Comparison of ENCODE assay signal across 1 cellular context in the genomic region with DNA sequence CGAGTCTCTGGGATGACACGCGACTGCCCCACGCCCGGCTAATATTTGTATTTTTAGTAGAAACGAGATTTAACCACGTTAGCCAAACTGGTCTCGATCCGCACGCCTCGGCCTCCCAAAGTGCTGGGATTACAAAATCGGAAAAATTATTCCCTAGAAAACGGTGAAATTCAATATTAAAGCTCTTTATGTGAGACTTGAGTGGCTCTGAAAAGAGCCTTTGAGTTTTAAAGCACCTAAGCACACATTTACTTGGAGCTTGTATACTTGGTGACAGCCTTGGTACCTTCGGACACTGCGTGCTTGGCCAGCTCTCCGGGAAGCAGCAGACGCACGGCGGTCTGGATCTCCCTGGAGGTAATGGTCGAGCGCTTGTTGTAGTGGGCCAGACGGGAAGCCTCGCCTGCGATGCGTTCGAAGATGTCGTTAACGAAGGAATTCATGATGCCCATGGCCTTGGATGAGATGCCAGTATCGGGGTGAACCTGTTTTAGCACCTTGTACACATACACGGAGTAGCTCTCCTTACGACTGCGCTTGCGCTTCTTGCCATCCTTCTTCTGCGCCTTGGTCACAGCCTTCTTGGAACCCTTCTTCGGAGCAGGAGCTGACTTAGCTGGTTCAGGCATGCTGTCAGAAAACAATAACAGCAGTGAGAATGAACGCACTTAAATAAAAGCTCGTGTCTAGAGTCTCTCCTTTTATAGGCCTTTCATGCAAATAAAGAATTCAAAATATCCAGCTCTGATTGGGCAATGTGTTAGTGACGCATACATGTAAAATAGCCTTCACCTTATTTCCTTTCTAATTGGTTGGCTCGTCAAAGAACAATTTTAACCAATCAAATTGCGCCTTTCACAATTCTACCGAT.
A peak's percentile ranks its signal among the peaks of the same experiment; 100 is the strongest.
TF ChIP-seq lines count a peak whose summit lies in the region.

No MANE protein-coding gene starts in this region.

TF ChIP-seq in K562, 482 proteins besides CTCF, POLR2A, EP300 and RAD21 (continued from another document and continues in another):
- TF ChIP-seq, protein P1, sequence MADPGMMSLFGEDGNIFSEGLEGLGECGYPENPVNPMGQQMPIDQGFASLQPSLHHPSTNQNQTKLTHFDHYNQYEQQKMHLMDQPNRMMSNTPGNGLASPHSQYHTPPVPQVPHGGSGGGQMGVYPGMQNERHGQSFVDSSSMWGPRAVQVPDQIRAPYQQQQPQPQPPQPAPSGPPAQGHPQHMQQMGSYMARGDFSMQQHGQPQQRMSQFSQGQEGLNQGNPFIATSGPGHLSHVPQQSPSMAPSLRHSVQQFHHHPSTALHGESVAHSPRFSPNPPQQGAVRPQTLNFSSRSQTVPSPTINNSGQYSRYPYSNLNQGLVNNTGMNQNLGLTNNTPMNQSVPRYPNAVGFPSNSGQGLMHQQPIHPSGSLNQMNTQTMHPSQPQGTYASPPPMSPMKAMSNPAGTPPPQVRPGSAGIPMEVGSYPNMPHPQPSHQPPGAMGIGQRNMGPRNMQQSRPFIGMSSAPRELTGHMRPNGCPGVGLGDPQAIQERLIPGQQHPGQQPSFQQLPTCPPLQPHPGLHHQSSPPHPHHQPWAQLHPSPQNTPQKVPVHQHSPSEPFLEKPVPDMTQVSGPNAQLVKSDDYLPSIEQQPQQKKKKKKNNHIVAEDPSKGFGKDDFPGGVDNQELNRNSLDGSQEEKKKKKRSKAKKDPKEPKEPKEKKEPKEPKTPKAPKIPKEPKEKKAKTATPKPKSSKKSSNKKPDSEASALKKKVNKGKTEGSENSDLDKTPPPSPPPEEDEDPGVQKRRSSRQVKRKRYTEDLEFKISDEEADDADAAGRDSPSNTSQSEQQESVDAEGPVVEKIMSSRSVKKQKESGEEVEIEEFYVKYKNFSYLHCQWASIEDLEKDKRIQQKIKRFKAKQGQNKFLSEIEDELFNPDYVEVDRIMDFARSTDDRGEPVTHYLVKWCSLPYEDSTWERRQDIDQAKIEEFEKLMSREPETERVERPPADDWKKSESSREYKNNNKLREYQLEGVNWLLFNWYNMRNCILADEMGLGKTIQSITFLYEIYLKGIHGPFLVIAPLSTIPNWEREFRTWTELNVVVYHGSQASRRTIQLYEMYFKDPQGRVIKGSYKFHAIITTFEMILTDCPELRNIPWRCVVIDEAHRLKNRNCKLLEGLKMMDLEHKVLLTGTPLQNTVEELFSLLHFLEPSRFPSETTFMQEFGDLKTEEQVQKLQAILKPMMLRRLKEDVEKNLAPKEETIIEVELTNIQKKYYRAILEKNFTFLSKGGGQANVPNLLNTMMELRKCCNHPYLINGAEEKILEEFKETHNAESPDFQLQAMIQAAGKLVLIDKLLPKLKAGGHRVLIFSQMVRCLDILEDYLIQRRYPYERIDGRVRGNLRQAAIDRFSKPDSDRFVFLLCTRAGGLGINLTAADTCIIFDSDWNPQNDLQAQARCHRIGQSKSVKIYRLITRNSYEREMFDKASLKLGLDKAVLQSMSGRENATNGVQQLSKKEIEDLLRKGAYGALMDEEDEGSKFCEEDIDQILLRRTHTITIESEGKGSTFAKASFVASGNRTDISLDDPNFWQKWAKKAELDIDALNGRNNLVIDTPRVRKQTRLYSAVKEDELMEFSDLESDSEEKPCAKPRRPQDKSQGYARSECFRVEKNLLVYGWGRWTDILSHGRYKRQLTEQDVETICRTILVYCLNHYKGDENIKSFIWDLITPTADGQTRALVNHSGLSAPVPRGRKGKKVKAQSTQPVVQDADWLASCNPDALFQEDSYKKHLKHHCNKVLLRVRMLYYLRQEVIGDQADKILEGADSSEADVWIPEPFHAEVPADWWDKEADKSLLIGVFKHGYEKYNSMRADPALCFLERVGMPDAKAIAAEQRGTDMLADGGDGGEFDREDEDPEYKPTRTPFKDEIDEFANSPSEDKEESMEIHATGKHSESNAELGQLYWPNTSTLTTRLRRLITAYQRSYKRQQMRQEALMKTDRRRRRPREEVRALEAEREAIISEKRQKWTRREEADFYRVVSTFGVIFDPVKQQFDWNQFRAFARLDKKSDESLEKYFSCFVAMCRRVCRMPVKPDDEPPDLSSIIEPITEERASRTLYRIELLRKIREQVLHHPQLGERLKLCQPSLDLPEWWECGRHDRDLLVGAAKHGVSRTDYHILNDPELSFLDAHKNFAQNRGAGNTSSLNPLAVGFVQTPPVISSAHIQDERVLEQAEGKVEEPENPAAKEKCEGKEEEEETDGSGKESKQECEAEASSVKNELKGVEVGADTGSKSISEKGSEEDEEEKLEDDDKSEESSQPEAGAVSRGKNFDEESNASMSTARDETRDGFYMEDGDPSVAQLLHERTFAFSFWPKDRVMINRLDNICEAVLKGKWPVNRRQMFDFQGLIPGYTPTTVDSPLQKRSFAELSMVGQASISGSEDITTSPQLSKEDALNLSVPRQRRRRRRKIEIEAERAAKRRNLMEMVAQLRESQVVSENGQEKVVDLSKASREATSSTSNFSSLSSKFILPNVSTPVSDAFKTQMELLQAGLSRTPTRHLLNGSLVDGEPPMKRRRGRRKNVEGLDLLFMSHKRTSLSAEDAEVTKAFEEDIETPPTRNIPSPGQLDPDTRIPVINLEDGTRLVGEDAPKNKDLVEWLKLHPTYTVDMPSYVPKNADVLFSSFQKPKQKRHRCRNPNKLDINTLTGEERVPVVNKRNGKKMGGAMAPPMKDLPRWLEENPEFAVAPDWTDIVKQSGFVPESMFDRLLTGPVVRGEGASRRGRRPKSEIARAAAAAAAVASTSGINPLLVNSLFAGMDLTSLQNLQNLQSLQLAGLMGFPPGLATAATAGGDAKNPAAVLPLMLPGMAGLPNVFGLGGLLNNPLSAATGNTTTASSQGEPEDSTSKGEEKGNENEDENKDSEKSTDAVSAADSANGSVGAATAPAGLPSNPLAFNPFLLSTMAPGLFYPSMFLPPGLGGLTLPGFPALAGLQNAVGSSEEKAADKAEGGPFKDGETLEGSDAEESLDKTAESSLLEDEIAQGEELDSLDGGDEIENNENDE (IDR thresholded peaks at IDR 0.05; ENCODE audit: low read depth, low read length), result peak; percentile 62
- no peak for TF ChIP-seq POLR3A (IDR thresholded peaks at IDR 0.05; ENCODE audit: borderline replicate concordance, extremely low read depth, insufficient read depth, insufficient read length)
- TF ChIP-seq, protein P2, sequence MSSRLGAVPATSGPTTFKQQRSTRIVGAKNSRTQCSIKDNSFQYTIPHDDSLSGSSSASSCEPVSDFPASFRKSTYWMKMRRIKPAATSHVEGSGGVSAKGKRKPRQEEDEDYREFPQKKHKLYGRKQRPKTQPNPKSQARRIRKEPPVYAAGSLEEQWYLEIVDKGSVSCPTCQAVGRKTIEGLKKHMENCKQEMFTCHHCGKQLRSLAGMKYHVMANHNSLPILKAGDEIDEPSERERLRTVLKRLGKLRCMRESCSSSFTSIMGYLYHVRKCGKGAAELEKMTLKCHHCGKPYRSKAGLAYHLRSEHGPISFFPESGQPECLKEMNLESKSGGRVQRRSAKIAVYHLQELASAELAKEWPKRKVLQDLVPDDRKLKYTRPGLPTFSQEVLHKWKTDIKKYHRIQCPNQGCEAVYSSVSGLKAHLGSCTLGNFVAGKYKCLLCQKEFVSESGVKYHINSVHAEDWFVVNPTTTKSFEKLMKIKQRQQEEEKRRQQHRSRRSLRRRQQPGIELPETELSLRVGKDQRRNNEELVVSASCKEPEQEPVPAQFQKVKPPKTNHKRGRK (tag; IDR thresholded peaks at IDR 0.05), result no peak
- no peak for TF ChIP-seq HMGN3 (IDR thresholded peaks at IDR 0.05; ENCODE audit: borderline replicate concordance, extremely low read depth, insufficient read length, low read depth, low read length)
- TF ChIP-seq GATAD2B (IDR thresholded peaks at IDR 0.05; ENCODE audit: borderline replicate concordance), result no peak
- TF ChIP-seq, protein P3, sequence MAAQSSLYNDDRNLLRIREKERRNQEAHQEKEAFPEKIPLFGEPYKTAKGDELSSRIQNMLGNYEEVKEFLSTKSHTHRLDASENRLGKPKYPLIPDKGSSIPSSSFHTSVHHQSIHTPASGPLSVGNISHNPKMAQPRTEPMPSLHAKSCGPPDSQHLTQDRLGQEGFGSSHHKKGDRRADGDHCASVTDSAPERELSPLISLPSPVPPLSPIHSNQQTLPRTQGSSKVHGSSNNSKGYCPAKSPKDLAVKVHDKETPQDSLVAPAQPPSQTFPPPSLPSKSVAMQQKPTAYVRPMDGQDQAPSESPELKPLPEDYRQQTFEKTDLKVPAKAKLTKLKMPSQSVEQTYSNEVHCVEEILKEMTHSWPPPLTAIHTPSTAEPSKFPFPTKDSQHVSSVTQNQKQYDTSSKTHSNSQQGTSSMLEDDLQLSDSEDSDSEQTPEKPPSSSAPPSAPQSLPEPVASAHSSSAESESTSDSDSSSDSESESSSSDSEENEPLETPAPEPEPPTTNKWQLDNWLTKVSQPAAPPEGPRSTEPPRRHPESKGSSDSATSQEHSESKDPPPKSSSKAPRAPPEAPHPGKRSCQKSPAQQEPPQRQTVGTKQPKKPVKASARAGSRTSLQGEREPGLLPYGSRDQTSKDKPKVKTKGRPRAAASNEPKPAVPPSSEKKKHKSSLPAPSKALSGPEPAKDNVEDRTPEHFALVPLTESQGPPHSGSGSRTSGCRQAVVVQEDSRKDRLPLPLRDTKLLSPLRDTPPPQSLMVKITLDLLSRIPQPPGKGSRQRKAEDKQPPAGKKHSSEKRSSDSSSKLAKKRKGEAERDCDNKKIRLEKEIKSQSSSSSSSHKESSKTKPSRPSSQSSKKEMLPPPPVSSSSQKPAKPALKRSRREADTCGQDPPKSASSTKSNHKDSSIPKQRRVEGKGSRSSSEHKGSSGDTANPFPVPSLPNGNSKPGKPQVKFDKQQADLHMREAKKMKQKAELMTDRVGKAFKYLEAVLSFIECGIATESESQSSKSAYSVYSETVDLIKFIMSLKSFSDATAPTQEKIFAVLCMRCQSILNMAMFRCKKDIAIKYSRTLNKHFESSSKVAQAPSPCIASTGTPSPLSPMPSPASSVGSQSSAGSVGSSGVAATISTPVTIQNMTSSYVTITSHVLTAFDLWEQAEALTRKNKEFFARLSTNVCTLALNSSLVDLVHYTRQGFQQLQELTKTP (IDR thresholded peaks at IDR 0.05; ENCODE audit: low read depth in 1 of 2, partially characterized antibody in 2 of 2), result peak; percentile 85 to 95
- TF ChIP-seq, protein P4, sequence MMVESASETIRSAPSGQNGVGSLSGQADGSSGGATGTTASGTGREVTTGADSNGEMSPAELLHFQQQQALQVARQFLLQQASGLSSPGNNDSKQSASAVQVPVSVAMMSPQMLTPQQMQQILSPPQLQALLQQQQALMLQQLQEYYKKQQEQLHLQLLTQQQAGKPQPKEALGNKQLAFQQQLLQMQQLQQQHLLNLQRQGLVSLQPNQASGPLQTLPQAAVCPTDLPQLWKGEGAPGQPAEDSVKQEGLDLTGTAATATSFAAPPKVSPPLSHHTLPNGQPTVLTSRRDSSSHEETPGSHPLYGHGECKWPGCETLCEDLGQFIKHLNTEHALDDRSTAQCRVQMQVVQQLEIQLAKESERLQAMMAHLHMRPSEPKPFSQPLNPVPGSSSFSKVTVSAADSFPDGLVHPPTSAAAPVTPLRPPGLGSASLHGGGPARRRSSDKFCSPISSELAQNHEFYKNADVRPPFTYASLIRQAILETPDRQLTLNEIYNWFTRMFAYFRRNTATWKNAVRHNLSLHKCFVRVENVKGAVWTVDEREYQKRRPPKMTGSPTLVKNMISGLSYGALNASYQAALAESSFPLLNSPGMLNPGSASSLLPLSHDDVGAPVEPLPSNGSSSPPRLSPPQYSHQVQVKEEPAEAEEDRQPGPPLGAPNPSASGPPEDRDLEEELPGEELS (CRISPR knock-in tag; IDR thresholded peaks at IDR 0.05; ENCODE audit: borderline replicate concordance), result peak; percentile 88; the same call in 1 of the 2 replicates
- peak; percentile 14; the same call in 1 of the 2 replicates for TF ChIP-seq ZNF217 (CRISPR knock-in tag; IDR thresholded peaks at IDR 0.05)
- no peak for TF ChIP-seq ZNF143 (CRISPR knock-in tag; IDR thresholded peaks at IDR 0.05)
- TF ChIP-seq ZNF766 (CRISPR knock-in tag; conservative IDR thresholded peaks at IDR 0.05), result 0 out of 2 replicates have a peak, but pooled peaks have one; percentile 35
- TF ChIP-seq ZBTB17 (CRISPR knock-in tag; IDR thresholded peaks at IDR 0.05), result 0 out of 2 replicates have a peak, but pooled peaks have one; percentile 12
- peak; percentile 76 for TF ChIP-seq HLTF (IDR thresholded peaks at IDR 0.05)
- TF ChIP-seq ZNF57 (CRISPR knock-in tag; IDR thresholded peaks at IDR 0.05), result 0 out of 2 replicates have a peak, but pooled peaks have one; percentile 54
- no peak for TF ChIP-seq GATA2 (CRISPR knock-in tag; IDR thresholded peaks at IDR 0.05)
- peak; percentile 55 for TF ChIP-seq MEIS2 (IDR thresholded peaks at IDR 0.05; ENCODE audit: partially characterized antibody)
- TF ChIP-seq NCOA6 (IDR thresholded peaks at IDR 0.05), result no peak
- TF ChIP-seq, protein P5, sequence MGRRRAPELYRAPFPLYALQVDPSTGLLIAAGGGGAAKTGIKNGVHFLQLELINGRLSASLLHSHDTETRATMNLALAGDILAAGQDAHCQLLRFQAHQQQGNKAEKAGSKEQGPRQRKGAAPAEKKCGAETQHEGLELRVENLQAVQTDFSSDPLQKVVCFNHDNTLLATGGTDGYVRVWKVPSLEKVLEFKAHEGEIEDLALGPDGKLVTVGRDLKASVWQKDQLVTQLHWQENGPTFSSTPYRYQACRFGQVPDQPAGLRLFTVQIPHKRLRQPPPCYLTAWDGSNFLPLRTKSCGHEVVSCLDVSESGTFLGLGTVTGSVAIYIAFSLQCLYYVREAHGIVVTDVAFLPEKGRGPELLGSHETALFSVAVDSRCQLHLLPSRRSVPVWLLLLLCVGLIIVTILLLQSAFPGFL (CRISPR knock-in tag; IDR thresholded peaks at IDR 0.05), result peak; percentile 99
- peak; percentile 23; the same call in 1 of the 2 replicates for TF ChIP-seq ESRRA (IDR thresholded peaks at IDR 0.05; ENCODE audit: borderline replicate concordance, low read depth)
- peak; percentile 57 for TF ChIP-seq CTBP1 (IDR thresholded peaks at IDR 0.05; ENCODE audit: borderline replicate concordance)
- TF ChIP-seq BACH1 (tag; IDR thresholded peaks at IDR 0.05), result no peak
- TF ChIP-seq ILF3 (IDR thresholded peaks at IDR 0.05; ENCODE audit: borderline replicate concordance), result 0 out of 2 replicates have a peak, but pooled peaks have one; percentile 16
- no peak for TF ChIP-seq SIRT6 (IDR thresholded peaks at IDR 0.05; ENCODE audit: low read depth, low read length)
- TF ChIP-seq ZZZ3 (IDR thresholded peaks at IDR 0.05), result no peak
- TF ChIP-seq, protein P6, sequence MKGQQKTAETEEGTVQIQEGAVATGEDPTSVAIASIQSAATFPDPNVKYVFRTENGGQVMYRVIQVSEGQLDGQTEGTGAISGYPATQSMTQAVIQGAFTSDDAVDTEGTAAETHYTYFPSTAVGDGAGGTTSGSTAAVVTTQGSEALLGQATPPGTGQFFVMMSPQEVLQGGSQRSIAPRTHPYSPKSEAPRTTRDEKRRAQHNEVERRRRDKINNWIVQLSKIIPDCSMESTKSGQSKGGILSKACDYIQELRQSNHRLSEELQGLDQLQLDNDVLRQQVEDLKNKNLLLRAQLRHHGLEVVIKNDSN (CRISPR knock-in tag; IDR thresholded peaks at IDR 0.05), result no peak
